In the genomic region with DNA sequence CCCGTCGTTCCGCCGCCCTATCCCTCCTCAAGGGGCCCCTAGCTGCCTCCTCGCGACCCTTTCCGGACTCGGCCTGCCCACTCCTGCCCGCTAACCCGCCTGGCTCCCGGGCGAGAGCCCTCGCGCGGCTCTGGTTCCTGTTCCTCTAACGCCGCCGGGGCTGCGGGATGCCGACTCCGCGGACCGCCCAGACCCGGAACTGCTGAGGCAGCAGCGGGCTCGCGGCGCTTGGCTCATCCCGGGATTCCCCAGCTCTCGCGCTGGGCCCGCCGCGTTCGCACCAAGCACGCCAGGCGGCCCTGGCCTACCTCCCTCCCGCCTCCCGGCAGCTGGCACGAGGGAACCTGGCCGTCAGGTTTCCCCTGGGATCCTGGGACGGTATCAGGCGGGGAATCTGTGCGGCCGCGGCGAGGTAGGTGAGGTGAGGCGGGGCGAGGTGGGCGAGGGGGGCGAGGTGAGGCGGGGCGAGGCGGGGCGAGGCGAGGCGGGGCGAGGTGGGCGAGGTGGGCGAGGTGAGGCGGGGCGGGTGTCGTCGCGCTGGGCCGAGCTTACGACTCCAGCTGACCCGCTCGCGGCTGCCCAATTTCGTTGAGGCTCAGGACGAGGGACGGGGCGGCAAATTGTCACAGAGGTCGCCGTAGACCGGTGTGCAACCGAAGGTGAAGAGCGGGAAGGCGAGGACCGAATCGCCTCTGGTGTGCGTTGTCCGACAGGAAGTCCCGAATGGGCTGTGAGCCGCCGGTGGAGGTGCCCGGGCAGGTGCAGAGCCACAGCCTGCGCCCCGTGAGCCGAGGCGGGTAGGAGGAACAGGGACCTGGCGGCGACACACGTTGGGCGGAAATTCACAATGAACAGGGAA, we compare ENCODE assay signal across 8 cellular contexts. TPM values are rescaled to one million over a fixed set of nuclear protein-coding genes. Genes with fewer than 3 reads are reported as not detected.
DNase-seq lines count a peak whose midpoint lies in the region; ATAC-seq, FAIRE-seq and TF ChIP-seq lines count a peak whose summit lies in the region.

A gene (minus strand): TSS at position 418 of the 859 bp plus-strand sequence. CDS start 10,364 bp downstream, outside the sequence.
A gene (plus strand): TSS at position 582 of the 859 bp plus-strand sequence. CDS start 1,082 bp downstream, outside the sequence.

- no peaks in the 10 kb centered on the region for H3K27me3 Mint-ChIP-seq in CD4-positive, CD25-positive, alpha-beta regulatory T cell
- peaks cover 22% of the 10 kb centered on the region for H3K27me3 Mint-ChIP-seq in nephron progenitor cell (ENCODE audit: low read depth, poor library complexity)
- H3K27me3 Mint-ChIP-seq in stimulated activated naive CD8-positive, alpha-beta T cell treated with anti-CD3 and anti-CD28 coated beads, Interleukin-15, amount 100 ng/mL, for 72 hours: peaks cover 8% of the 10 kb centered on the region

- peak within 1 kb of the TSS; percentile 76 for H3K27ac ChIP-seq in CD4-positive, CD25-positive, alpha-beta regulatory T cell (ENCODE audit: insufficient read depth, low read length, poor library complexity, severe bottlenecking)

- TF ChIP-seq CTCF in fibroblast of the aortic adventitia (IDR thresholded peaks at IDR 0.05; ENCODE audit: insufficient read depth, low read length): no peak
- no peak for TF ChIP-seq CTCF in nephron progenitor cell (IDR thresholded peaks at IDR 0.05)

- DNase-seq in CD4-positive, CD25-positive, alpha-beta regulatory T cell: peak; percentile 59 to 62 (median 62)
- DNase-seq in RCC 7860 (ENCODE audit: low spot score): peak; percentile 52
- DNase-seq in activated effector memory CD4-positive, alpha-beta T cell treated with Interleukin-2 at 50 U/mL for 16 hours: peak; percentile 54
- DNase-seq in fibroblast of the aortic adventitia (ENCODE audit: low read depth): peak; percentile 76
- peak; percentile 78 for DNase-seq in nephron progenitor cell
- DNase-seq in stimulated activated naive CD8-positive, alpha-beta T cell treated with anti-CD3 and anti-CD28 coated beads, Interleukin-15, amount 100 ng/mL, for 72 hours: peak; percentile 75 to 84

- H3K4me1 Mint-ChIP-seq in CD4-positive, CD25-positive, alpha-beta regulatory T cell: peaks cover 14 to 34% (median 27%) of the 10 kb centered on the region in 4 donors
- H3K4me1 Mint-ChIP-seq in nephron progenitor cell: peaks cover 24% of the 10 kb centered on the region
- H3K4me1 Mint-ChIP-seq in stimulated activated naive CD8-positive, alpha-beta T cell treated with anti-CD3 and anti-CD28 coated beads, Interleukin-15, amount 100 ng/mL, for 72 hours: peaks cover 26% of the 10 kb centered on the region

- H3K36me3 Mint-ChIP-seq in CD4-positive, CD25-positive, alpha-beta regulatory T cell: no peaks in the 10 kb centered on the region
- no peaks in the 10 kb centered on the region for H3K36me3 Mint-ChIP-seq in nephron progenitor cell (ENCODE audit: low read depth)

- no peaks in the 10 kb centered on the region for H3K9me3 Mint-ChIP-seq in CD4-positive, CD25-positive, alpha-beta regulatory T cell
- H3K9me3 Mint-ChIP-seq in nephron progenitor cell: no peaks in the 10 kb centered on the region
- no peaks in the 10 kb centered on the region for H3K9me3 Mint-ChIP-seq in stimulated activated naive CD8-positive, alpha-beta T cell treated with anti-CD3 and anti-CD28 coated beads, Interleukin-15, amount 100 ng/mL, for 72 hours

- H3K4me3 ChIP-seq in CD4-positive, CD25-positive, alpha-beta regulatory T cell (ENCODE audit: low read depth, low read length): peak within 1 kb of the TSS; percentile 64
- peak within 1 kb of the TSS; percentile 79 for H3K4me3 ChIP-seq in fibroblast of the aortic adventitia (ENCODE audit: low read depth, low read length)

- H3K27ac Mint-ChIP-seq in CD4-positive, CD25-positive, alpha-beta regulatory T cell: peak within 1 kb of the TSS; percentile 87 to 91 (median 90)
- H3K27ac Mint-ChIP-seq in nephron progenitor cell: no peak within 1 kb of the TSS
- peak within 1 kb of the TSS; percentile 95 to 99 for H3K27ac Mint-ChIP-seq in stimulated activated naive CD8-positive, alpha-beta T cell treated with anti-CD3 and anti-CD28 coated beads, Interleukin-15, amount 100 ng/mL, for 72 hours

- peak; percentile 63 to 75 for ATAC-seq in CD4-positive, CD25-positive, alpha-beta regulatory T cell (ENCODE audit: low read depth in 2 of 2)
- peak; percentile 74 for ATAC-seq in HG03342 (IDR thresholded peaks at IDR 0.05; ENCODE audit: unreplicated experiment)
- ATAC-seq in stimulated activated naive CD8-positive, alpha-beta T cell treated with anti-CD3 and anti-CD28 coated beads, Interleukin-15, amount 100 ng/mL, for 72 hours: peak; percentile 94

- H3K4me1 ChIP-seq in CD4-positive, CD25-positive, alpha-beta regulatory T cell (ENCODE audit: control insufficient read depth, insufficient read depth, low read length, poor library complexity, severe bottlenecking): peaks cover 9% of the 10 kb centered on the region

- peak within 1 kb of the TSS; percentile 82 to 99 (median 90) for H3K4me3 Mint-ChIP-seq in CD4-positive, CD25-positive, alpha-beta regulatory T cell
- H3K4me3 Mint-ChIP-seq in nephron progenitor cell: peak within 1 kb of the TSS; percentile 84
- H3K4me3 Mint-ChIP-seq in stimulated activated naive CD8-positive, alpha-beta T cell treated with anti-CD3 and anti-CD28 coated beads, Interleukin-15, amount 100 ng/mL, for 72 hours: peak within 1 kb of the TSS; percentile 91 to 96

- H3K36me3 ChIP-seq in CD4-positive, CD25-positive, alpha-beta regulatory T cell (ENCODE audit: control insufficient read depth, insufficient read depth, low read length): no peaks in the 10 kb centered on the region

- no peaks in the 10 kb centered on the region for H3K9me3 ChIP-seq in CD4-positive, CD25-positive, alpha-beta regulatory T cell (ENCODE audit: control insufficient read depth in 2 of 2, low read length in 2 of 2)

- no peaks in the 10 kb centered on the region for H3K27me3 ChIP-seq in CD4-positive, CD25-positive, alpha-beta regulatory T cell (ENCODE audit: control insufficient read depth, insufficient read depth, low read length)

- TF ChIP-seq POLR2A in GM19099 (IDR thresholded peaks at IDR 0.05; ENCODE audit: extremely low read depth, insufficient read length, low read depth): peak; percentile 73

- no peak for FAIRE-seq in RCC 7860 (lab: Jason Lieb, UNC)

RNA-seq across cellular contexts. Expression of the first gene that starts in this region (rescaled TPM):
- 1.5 TPM for total RNA-seq in CD4-positive, CD25-positive, alpha-beta regulatory T cell
- polyA plus RNA-seq in CD4-positive, CD25-positive, alpha-beta regulatory T cell: 1 to 10 TPM in 3 of 4 donors, under 1 TPM in 1; 0.63 to 4.3 (median 3.8) TPM
- total RNA-seq in fibroblast of the aortic adventitia (ENCODE audit: low replicate concordance): 1.1 and 11.2 TPM in 2 replicates

RNA-seq across cellular contexts. Expression of the second gene that starts in this region (rescaled TPM):
- 0.84 TPM for total RNA-seq in CD4-positive, CD25-positive, alpha-beta regulatory T cell
- polyA plus RNA-seq in CD4-positive, CD25-positive, alpha-beta regulatory T cell: 1 to 10 TPM in 2 of 4 donors, under 1 TPM in 2; 0.67 to 4.2 (median 1.6) TPM
- total RNA-seq in fibroblast of the aortic adventitia (ENCODE audit: low replicate concordance): 22.9 and 32.9 TPM in 2 replicates

Comparison
In these comparisons a context has a peak if more than half of its experiments do, and no peak if none do; other contexts are left out.
1. Peak in every context shown above with its lines: DNase-seq, ATAC-seq, H3K4me3 ChIP-seq and H3K27ac ChIP-seq.
2. RNA of the second gene that starts in this region (total RNA-seq): 22.9 to 32.9 TPM in fibroblast of the aortic adventitia; 0.84 TPM in CD4-positive, CD25-positive, alpha-beta regulatory T cell (single experiment); every median in the first group is over 10 times any median in the second.